16 cellular contexts compared by ENCODE assay signal in the genomic region with DNA sequence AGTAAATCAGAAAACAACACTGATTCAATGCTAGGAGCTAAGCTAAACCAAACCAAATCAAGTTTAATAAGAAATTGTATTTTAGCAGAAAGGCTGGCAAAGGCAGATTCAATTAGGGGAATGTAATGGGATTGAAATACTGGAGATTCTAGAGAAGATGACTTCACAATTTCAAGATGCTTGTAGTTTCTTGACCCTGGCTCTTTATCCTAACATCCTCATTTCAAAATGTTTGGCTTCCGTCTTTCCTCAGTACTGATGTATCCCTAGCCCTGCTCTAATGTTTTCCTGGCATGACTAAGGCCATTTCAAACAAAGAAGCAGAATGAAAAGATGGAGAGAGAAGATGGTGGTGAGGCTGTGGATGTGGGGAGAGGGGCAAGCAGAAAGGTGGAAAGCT.
DNase-seq lines count a peak whose midpoint lies in the region; ATAC-seq and TF ChIP-seq lines count a peak whose summit lies in the region.
"Had no signal": no experiment of that assay in that cellular context is flagged by ENCODE, and none has a peak within 500 bp of the region (broad histone marks: within the 10 kb centered on the region; RNA-seq: fewer than 3 reads in every experiment).

No MANE protein-coding gene starts in this region.

- TF ChIP-seq POLR2A in GM18505 (IDR thresholded peaks at IDR 0.05; ENCODE audit: borderline replicate concordance, extremely low read depth, insufficient read depth, insufficient read length): no peak

- in situ Hi-C loops in KBM-7 (cut with MboI; ENCODE audit: low pct_unique_long_range_greater_than_20kb, low sequenced_read_pairs) (no loop called here), GM13976 (cut with MboI; ENCODE audit: low sequenced_read_pairs, unreplicated experiment) (no loop called here)

- TF ChIP-seq CTCF in GM13976 (IDR thresholded peaks at IDR 0.05; ENCODE audit: borderline replicate concordance, control extremely low read depth, extremely low read depth, insufficient read depth, missing control alignments): no peak

- no peak for ATAC-seq in HG03520 (IDR thresholded peaks at IDR 0.05; ENCODE audit: unreplicated experiment)
- ATAC-seq in GM19452 (IDR thresholded peaks at IDR 0.05; ENCODE audit: unreplicated experiment): no peak
- ATAC-seq in GM18505 (IDR thresholded peaks at IDR 0.05; ENCODE audit: unreplicated experiment): no peak
- ATAC-seq: pancreas had no signal

- peak; percentile 65 for DNase-seq in AG20443 (ENCODE audit: low spot score)
- peak; percentile 23 for DNase-seq in KBM-7
- DNase-seq in astrocyte of the hippocampus (ENCODE audit: low read depth, low spot score): peak; percentile 52
- DNase-seq in iris pigment epithelial cell (ENCODE audit: low read depth): peak; percentile 92
- DNase-seq in GM13976 (ENCODE audit: low spot score): no peak
- DNase-seq: CD4-positive, CD25-positive, alpha-beta regulatory T cell; immature natural killer cell; MG63; NCI-H2107; pancreas; Right ventricle myocardium superior; spleen; substantia nigra had no signal
